1 cellular context compared by ENCODE assay signal in genomic region chr13:51015973-51016372, GRCh38.
TF ChIP-seq lines count a peak whose summit lies in the region.

No MANE protein-coding gene starts in this region.

TF ChIP-seq in HepG2, 621 proteins besides CTCF, POLR2A, EP300 and RAD21 (continued from another document):
- no peak for TF ChIP-seq GLMP (CRISPR knock-in tag; IDR thresholded peaks at IDR 0.05; ENCODE audit: borderline replicate concordance)
- no peak for TF ChIP-seq ZNF713 (CRISPR knock-in tag; IDR thresholded peaks at IDR 0.05)
- TF ChIP-seq ZNF513 (CRISPR knock-in tag; conservative IDR thresholded peaks at IDR 0.05) = no peak
TF ChIP-seq in HepG2: peak in this region for 1.
